20 cellular contexts compared by ENCODE assay signal in genomic region chr6:112017169-112017568, GRCh38. TPM values are rescaled to one million over a fixed set of nuclear protein-coding genes. Genes with fewer than 3 reads are reported as not detected.
DNase-seq lines count a peak whose midpoint lies in the region; ATAC-seq lines count a peak whose summit lies in the region.
"Had no signal": no experiment of that assay in that cellular context is flagged by ENCODE, and none has a peak within 500 bp of the region (broad histone marks: within the 10 kb centered on the region; RNA-seq: fewer than 3 reads in every experiment).

No MANE protein-coding gene starts in this region.

- DNase-seq in activated CD4-positive, alpha-beta memory T cell treated with anti-CD3 and anti-CD28 coated beads for 36 hours, result peak; percentile 79
- no peak for DNase-seq in activated CD4-positive, alpha-beta memory T cell treated with anti-CD3 and anti-CD28 coated beads, Interleukin-2, amount 10 ng/mL, durations not matched to agents 7 days and 5 days
- peak; percentile 51 to 62 for DNase-seq in stimulated activated CD4-positive, alpha-beta T cell treated with anti-CD3 and anti-CD28 coated beads, Interleukin-2, amount 100 ng/mL, for 24 hours
- no peak for DNase-seq in NCI-H1092 treated with DMSO at 0.1 percent for 48 hours (lab: John Stamatoyannopoulos, UW)
- DNase-seq: CD8-positive, alpha-beta memory T cell; colonic mucosa; naive thymus-derived CD8-positive, alpha-beta T cell; NCI-H2081 treated with DMSO at 0.1 percent for 48 hours; NCI-H748 treated with DMSO at 0.1 percent for 48 hours had no signal

- POLR2A ChIA-PET in activated CD4-positive, alpha-beta memory T cell treated with anti-CD3 and anti-CD28 coated beads for 36 hours (lab: Charles Lee), result interaction anchor here (0.9 to 3.2 kb wide), 14 partner anchors 9 to 281 kb away, joined by 3 to 20 read pairs (median 4); partner anchors contain the start of genes FAM229B and TUBE1
- POLR2A ChIA-PET in activated CD4-positive, alpha-beta memory T cell treated with anti-CD3 and anti-CD28 coated beads, Interleukin-2, amount 10 ng/mL, durations not matched to agents 7 days and 5 days (lab: Charles Lee), result interaction anchor here (1.2 to 2.5 kb wide), 4 partner anchors 8 to 21 kb away, joined by 3 to 14 read pairs (median 4); no protein-coding TSS in a partner anchor

- H3K4me3 Mint-ChIP-seq in activated CD4-positive, alpha-beta memory T cell treated with anti-CD3 and anti-CD28 coated beads for 36 hours, result peak overlapping the region; percentile 62
- no peak overlapping the region for H3K4me3 Mint-ChIP-seq in activated CD4-positive, alpha-beta memory T cell treated with anti-CD3 and anti-CD28 coated beads, Interleukin-2, amount 10 ng/mL, durations not matched to agents 7 days and 5 days
- H3K4me3 Mint-ChIP-seq in activated T-helper 17 cell treated with anti-CD3 and anti-CD28 coated beads, Interleukin-2, amount 50 U/mL, for 72 hours, result peak overlapping the region; percentile 71
- H3K4me3 Mint-ChIP-seq: IgD-negative memory B cell; naive thymus-derived CD8-positive, alpha-beta T cell had no signal

- H3K27ac Mint-ChIP-seq in activated CD4-positive, alpha-beta memory T cell treated with anti-CD3 and anti-CD28 coated beads for 36 hours, result peak overlapping the region; percentile 90
- H3K27ac Mint-ChIP-seq in activated CD4-positive, alpha-beta memory T cell treated with anti-CD3 and anti-CD28 coated beads, Interleukin-2, amount 10 ng/mL, durations not matched to agents 7 days and 5 days, result no peak overlapping the region
- peak overlapping the region; percentile 90 for H3K27ac Mint-ChIP-seq in activated T-helper 17 cell treated with anti-CD3 and anti-CD28 coated beads, Interleukin-2, amount 50 U/mL, for 72 hours
- H3K27ac Mint-ChIP-seq: IgD-negative memory B cell had no signal

- no peaks in the 10 kb centered on the region for H3K9me3 Mint-ChIP-seq in activated CD4-positive, alpha-beta memory T cell treated with anti-CD3 and anti-CD28 coated beads for 36 hours
- no peaks in the 10 kb centered on the region for H3K9me3 Mint-ChIP-seq in activated CD4-positive, alpha-beta memory T cell treated with anti-CD3 and anti-CD28 coated beads, Interleukin-2, amount 10 ng/mL, durations not matched to agents 7 days and 5 days
- no peaks in the 10 kb centered on the region for H3K9me3 Mint-ChIP-seq in activated T-helper 17 cell treated with anti-CD3 and anti-CD28 coated beads, Interleukin-2, amount 50 U/mL, for 72 hours
- H3K9me3 Mint-ChIP-seq: CD8-positive, alpha-beta memory T cell; IgD-negative memory B cell; naive thymus-derived CD8-positive, alpha-beta T cell had no signal

- CTCF ChIA-PET in activated CD4-positive, alpha-beta memory T cell treated with anti-CD3 and anti-CD28 coated beads for 36 hours (lab: Charles Lee), result interaction anchor here (0.6 to 12.5 kb wide), 15 partner anchors 11 to 533 kb away, joined by 3 to 193 read pairs (median 4); partner anchors contain the start of genes FAM229B and TUBE1
- CTCF ChIA-PET in activated CD4-positive, alpha-beta memory T cell treated with anti-CD3 and anti-CD28 coated beads, Interleukin-2, amount 10 ng/mL, durations not matched to agents 7 days and 5 days (lab: Charles Lee), result interaction anchor here (0.7 to 5.1 kb wide), 6 partner anchors 11 to 758 kb away, joined by 3 to 35 read pairs (median 6); a partner anchor contains a TSS

- intact Hi-C loops in activated CD4-positive, alpha-beta memory T cell treated with anti-CD3 and anti-CD28 coated beads for 36 hours (cut with micrococcal nuclease), result loop anchor here (1.0 to 2.0 kb wide), 4 partner anchors 11 to 530 kb away; no protein-coding TSS in a partner anchor

- ATAC-seq in GM19351 (IDR thresholded peaks at IDR 0.05; ENCODE audit: unreplicated experiment) (peak; percentile 62), GM19035 (IDR thresholded peaks at IDR 0.05; ENCODE audit: unreplicated experiment) (no peak), HG03108 (IDR thresholded peaks at IDR 0.05; ENCODE audit: unreplicated experiment) (no peak)
- ATAC-seq in activated T-helper 17 cell treated with anti-CD3 and anti-CD28 coated beads, Interleukin-2, amount 50 U/mL, for 72 hours (replicated peaks), result peak; percentile 86
- ATAC-seq: naive thymus-derived CD8-positive, alpha-beta T cell had no signal

- peaks cover 60% of the 10 kb centered on the region for H3K4me1 Mint-ChIP-seq in activated CD4-positive, alpha-beta memory T cell treated with anti-CD3 and anti-CD28 coated beads for 36 hours (ENCODE audit: low read depth)
- peaks cover 34% of the 10 kb centered on the region for H3K4me1 Mint-ChIP-seq in activated CD4-positive, alpha-beta memory T cell treated with anti-CD3 and anti-CD28 coated beads, Interleukin-2, amount 10 ng/mL, durations not matched to agents 7 days and 5 days
- H3K4me1 Mint-ChIP-seq in activated T-helper 17 cell treated with anti-CD3 and anti-CD28 coated beads, Interleukin-2, amount 50 U/mL, for 72 hours, result peaks cover 29% of the 10 kb centered on the region
- H3K4me1 Mint-ChIP-seq: IgD-negative memory B cell had no signal

- H3K27me3 Mint-ChIP-seq in activated CD4-positive, alpha-beta memory T cell treated with anti-CD3 and anti-CD28 coated beads for 36 hours, result no peaks in the 10 kb centered on the region
- H3K27me3 Mint-ChIP-seq in activated CD4-positive, alpha-beta memory T cell treated with anti-CD3 and anti-CD28 coated beads, Interleukin-2, amount 10 ng/mL, durations not matched to agents 7 days and 5 days, result no peaks in the 10 kb centered on the region
- no peaks in the 10 kb centered on the region for H3K27me3 Mint-ChIP-seq in activated T-helper 17 cell treated with anti-CD3 and anti-CD28 coated beads, Interleukin-2, amount 50 U/mL, for 72 hours
- H3K27me3 Mint-ChIP-seq: IgD-negative memory B cell; naive thymus-derived CD8-positive, alpha-beta T cell had no signal

- no peaks in the 10 kb centered on the region for H3K36me3 Mint-ChIP-seq in activated CD4-positive, alpha-beta memory T cell treated with anti-CD3 and anti-CD28 coated beads for 36 hours
- H3K36me3 Mint-ChIP-seq in activated CD4-positive, alpha-beta memory T cell treated with anti-CD3 and anti-CD28 coated beads, Interleukin-2, amount 10 ng/mL, durations not matched to agents 7 days and 5 days (ENCODE audit: low read depth), result no peaks in the 10 kb centered on the region
- H3K36me3 Mint-ChIP-seq in activated T-helper 17 cell treated with anti-CD3 and anti-CD28 coated beads, Interleukin-2, amount 50 U/mL, for 72 hours (ENCODE audit: low read depth), result no peaks in the 10 kb centered on the region
- H3K36me3 Mint-ChIP-seq: CD8-positive, alpha-beta memory T cell; IgD-negative memory B cell; naive thymus-derived CD8-positive, alpha-beta T cell had no signal

RNA-seq across cellular contexts. Expression of gene CCN6, which starts 36.7 kb away (rescaled TPM):
- under 1 TPM in 1 of 2 experiments, not detected in 1; 0.70 TPM for total RNA-seq in activated CD4-positive, alpha-beta memory T cell treated with anti-CD3 and anti-CD28 coated beads for 36 hours
- not detected for total RNA-seq in activated CD4-positive, alpha-beta memory T cell treated with anti-CD3 and anti-CD28 coated beads, Interleukin-2, amount 10 ng/mL, durations not matched to agents 7 days and 5 days
- under 1 TPM in 1 of 2 donors, not detected in 1; 0.66 TPM for total RNA-seq in activated T-helper 17 cell treated with anti-CD3 and anti-CD28 coated beads, Interleukin-2, amount 50 U/mL, for 72 hours
- total RNA-seq: A673; astrocyte; CD8-positive, alpha-beta memory T cell; colonic mucosa; glomerular endothelial cell; H1; lung; naive thymus-derived CD8-positive, alpha-beta T cell; urinary bladder had no signal

Comparison
In these comparisons a context has a peak if more than half of its experiments do, and no peak if none do; other contexts are left out.
1. DNase-seq: peak in activated CD4-positive, alpha-beta memory T cell treated with anti-CD3 and anti-CD28 coated beads for 36 hours (single experiment) and stimulated activated CD4-positive, alpha-beta T cell treated with anti-CD3 and anti-CD28 coated beads, Interleukin-2, amount 100 ng/mL, for 24 hours (2 of 2); none in activated CD4-positive, alpha-beta memory T cell treated with anti-CD3 and anti-CD28 coated beads, Interleukin-2, amount 10 ng/mL, durations not matched to agents 7 days and 5 days (single experiment) and NCI-H1092 treated with DMSO at 0.1 percent for 48 hours (single experiment).
2. ATAC-seq: peak in GM19351 (single experiment) and activated T-helper 17 cell treated with anti-CD3 and anti-CD28 coated beads, Interleukin-2, amount 50 U/mL, for 72 hours (single experiment); none in GM19035 (single experiment) and HG03108 (single experiment).